23 cellular contexts compared by ENCODE assay signal in the genomic region with DNA sequence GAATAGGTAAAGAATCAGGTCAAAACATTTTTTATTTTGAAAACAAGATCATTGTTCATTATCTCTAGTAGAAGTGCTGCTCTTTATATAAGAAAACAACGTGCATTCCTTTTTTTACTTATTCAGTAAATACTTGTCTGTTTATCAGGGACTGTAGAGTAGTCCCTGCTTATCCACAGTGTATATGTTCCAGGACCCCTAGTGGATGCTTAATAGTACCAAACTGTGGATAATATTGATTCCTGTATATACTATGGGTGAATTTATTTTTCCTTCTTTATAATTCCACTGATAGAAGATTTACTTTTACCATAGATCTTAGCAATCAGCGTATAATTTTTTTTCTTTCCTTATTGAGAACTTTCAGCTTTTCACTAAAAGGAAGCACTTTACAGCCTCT. TPM values are rescaled to one million over a fixed set of nuclear protein-coding genes. Genes with fewer than 3 reads are reported as not detected.
DNase-seq lines count a peak whose midpoint lies in the region; ATAC-seq and TF ChIP-seq lines count a peak whose summit lies in the region.
"Had no signal": no experiment of that assay in that cellular context is flagged by ENCODE, and none has a peak within 500 bp of the region (broad histone marks: within the 10 kb centered on the region; RNA-seq: fewer than 3 reads in every experiment).

No MANE protein-coding gene starts in this region.

- DNase-seq in BE2C (no peak), HCT116 (ENCODE audit: low read depth, low spot score) (no peak), SK-N-SH (no peak), fibroblast of the aortic adventitia (ENCODE audit: low read depth) (no peak), psoas muscle (no peak)
- DNase-seq in stimulated activated CD4-positive, alpha-beta T cell treated with anti-CD3 and anti-CD28 coated beads, Interleukin-2, amount 100 ng/mL, for 24 hours = no peak
- DNase-seq: activated T-cell treated with anti-CD3 and anti-CD28 coated beads, Interleukin-2, amount 50 U/mL, for 48 hours; colonic mucosa; DMS 273 treated with DMSO at 0.1 percent for 48 hours; hypothalamus; KG1; kidney; NCI-H1092; NCI-H2029 treated with DMSO at 0.1 percent for 48 hours; OCI-M1; SJCRH30; stimulated activated naive CD4-positive, alpha-beta T cell; thyroid gland had no signal

- H3K9ac ChIP-seq in HCT116 (ENCODE audit: low read length) = no peak overlapping the region
- no peak overlapping the region for H3K9ac ChIP-seq in SK-N-SH
- H3K9ac ChIP-seq: BLaER1 had no signal

- no peak for TF ChIP-seq EP300 in SK-N-SH (IDR thresholded peaks at IDR 0.05; ENCODE audit: borderline replicate concordance in 1 of 2, low read depth in 1 of 2, low read length in 1 of 2)

- H3K36me3 ChIP-seq in BE2C (peaks cover 86% of the 10 kb centered on the region), HCT116 (ENCODE audit: control insufficient read depth in 1 of 2, insufficient read depth in 2 of 2, low read length in 2 of 2) (peaks cover 49 to 55% of the 10 kb centered on the region in 2 experiments), SK-N-SH (replicated peaks in 1 of 2; ENCODE audit: control insufficient read depth in 1 of 2, insufficient read depth in 2 of 2, low read length in 1 of 2) (peaks cover 71 to 80% of the 10 kb centered on the region in 2 experiments), psoas muscle (ENCODE audit: insufficient read depth in 1 of 2, low read depth in 1 of 2) (peaks cover 18 to 88% of the 10 kb centered on the region in 2 donors)

- POLR2A ChIA-PET in HCT116 (lab: Charles Lee) = no interaction called here
- POLR2A ChIA-PET in SK-N-SH (lab: Yijun Ruan, JAX) = no interaction called here

- H3K27ac ChIP-seq in HCT116 (ENCODE audit: low read depth, low read length) (no peak overlapping the region), SK-N-SH (ENCODE audit: low read depth in 2 of 2, low read length in 1 of 2) (no peak overlapping the region), psoas muscle (no peak overlapping the region)
- H3K27ac ChIP-seq: BLaER1, colonic mucosa, SJCRH30, thyroid gland had no signal

- H3K27me3 ChIP-seq in BE2C (no peaks in the 10 kb centered on the region), HCT116 (ENCODE audit: insufficient read depth, low read length) (no peaks in the 10 kb centered on the region), SK-N-SH (ENCODE audit: insufficient read depth) (no peaks in the 10 kb centered on the region), psoas muscle (ENCODE audit: insufficient read depth in 3 of 3, low read length in 2 of 3) (no peaks in the 10 kb centered on the region)
- H3K27me3 ChIP-seq: BLaER1, colonic mucosa, SJCRH30, thyroid gland had no signal

- H3K9me2 ChIP-seq in HCT116 (ENCODE audit: insufficient read depth) (no peaks in the 10 kb centered on the region), SK-N-SH (no peaks in the 10 kb centered on the region)

- no peaks in the 10 kb centered on the region for H3F3A ChIP-seq in SK-N-SH (replicated peaks; ENCODE audit: insufficient read depth)

- H3K4me2 ChIP-seq in HCT116 (ENCODE audit: low read length) (no peak overlapping the region), SK-N-SH (no peak overlapping the region)
- H3K4me2 ChIP-seq: BLaER1 had no signal

- no TSS peak for BruUV-seq in HCT116 (replicated peaks; lab: Mats Ljungman, UMichigan)

- H3K4me1 ChIP-seq in BE2C = no peaks in the 10 kb centered on the region
- H3K4me1 ChIP-seq in HCT116 (ENCODE audit: control insufficient read depth in 1 of 2, insufficient read depth in 2 of 2, low read length in 2 of 2) = no peaks in the 10 kb centered on the region
- H3K4me1 ChIP-seq in SK-N-SH (ENCODE audit: control insufficient read depth in 1 of 2, insufficient read depth in 2 of 2, low read depth in 1 of 2, low read length in 1 of 2) = no peaks in the 10 kb centered on the region
- H3K4me1 ChIP-seq in psoas muscle = no peaks in the 10 kb centered on the region
- H3K4me1 ChIP-seq: BLaER1, colonic mucosa, SJCRH30, thyroid gland had no signal

- ATAC-seq in HCT116 (peak; percentile 82), psoas muscle (no peak), HG02840 (IDR thresholded peaks at IDR 0.05; ENCODE audit: low FRiP score, unreplicated experiment) (no peak)
- ATAC-seq: activated naive CD4-positive, alpha-beta T cell treated with anti-CD3 and anti-CD28 coated beads, Interleukin-2, amount 50 U/mL, for 72 hours; sciatic nerve had no signal

- TF ChIP-seq CTCF in BE2C (IDR thresholded peaks at IDR 0.05; ENCODE audit: low read depth, low read length) = 0 out of 2 replicates have a peak, but pooled peaks have one; percentile 25
- TF ChIP-seq CTCF in HCT116 (IDR thresholded peaks at IDR 0.05 in 2 of 3, conservative IDR thresholded peaks at IDR 0.05 in 1 of 3; ENCODE audit: borderline replicate concordance in 1 of 3, insufficient read depth in 1 of 3, low read depth in 2 of 3, low read length in 2 of 3) = peak in 2 of 3 experiments; percentile 16 to 39; a peak in 3 of 6 replicates
- TF ChIP-seq CTCF in SK-N-SH (IDR thresholded peaks at IDR 0.05) = peak; percentile 30
- peak; percentile 4 for TF ChIP-seq CTCF in fibroblast of the aortic adventitia (IDR thresholded peaks at IDR 0.05; ENCODE audit: insufficient read depth, low read length)
- TF ChIP-seq CTCF in psoas muscle (IDR thresholded peaks at IDR 0.05) = no peak

- TF ChIP-seq POLR2A in HCT116 (IDR thresholded peaks at IDR 0.05; ENCODE audit: borderline replicate concordance, extremely low read depth, insufficient read depth, insufficient read length) = no peak

- H3K4me3 ChIP-seq in BE2C (ENCODE audit: low read depth, low read length) = no peak overlapping the region
- H3K4me3 ChIP-seq in HCT116 (replicated peaks in 1 of 2; ENCODE audit: low read depth in 1 of 2, low read length in 2 of 2) = no peak overlapping the region
- H3K4me3 ChIP-seq in SK-N-SH (ENCODE audit: low read depth in 2 of 2, low read length in 1 of 2) = no peak overlapping the region
- no peak overlapping the region for H3K4me3 ChIP-seq in fibroblast of the aortic adventitia (ENCODE audit: low read depth, low read length)
- no peak overlapping the region for H3K4me3 ChIP-seq in psoas muscle
- H3K4me3 ChIP-seq: BLaER1, colonic mucosa, lung, SJCRH30, thyroid gland had no signal

- H3K9me3 ChIP-seq in BE2C (no peaks in the 10 kb centered on the region), HCT116 (ENCODE audit: control insufficient read depth in 1 of 2, insufficient read depth in 1 of 2, low read depth in 1 of 2, low read length in 2 of 2) (no peaks in the 10 kb centered on the region), SK-N-SH (no peaks in the 10 kb centered on the region), psoas muscle (no peaks in the 10 kb centered on the region)
- H3K9me3 ChIP-seq: BLaER1, colonic mucosa, SJCRH30, thyroid gland had no signal

- H2AFZ ChIP-seq in HCT116 (ENCODE audit: low read depth, low read length, poor library complexity, severe bottlenecking) = no peak overlapping the region
- H2AFZ ChIP-seq in SK-N-SH (ENCODE audit: low read depth) = no peak overlapping the region

- CTCF ChIA-PET in HCT116 (lab: Charles Lee) (no interaction called here), SK-N-SH (lab: Yijun Ruan, JAX) (interaction anchor here (0.9 kb wide), 1 partner anchor 33 kb away, joined by 3 read pairs; no protein-coding TSS in a partner anchor)

- no peaks in the 10 kb centered on the region for H4K20me1 ChIP-seq in HCT116 (ENCODE audit: insufficient read depth)
- H4K20me1 ChIP-seq in SK-N-SH (ENCODE audit: insufficient read depth) = no peaks in the 10 kb centered on the region
- H4K20me1 ChIP-seq: BLaER1 had no signal

- TF ChIP-seq RAD21 in HCT116 (IDR thresholded peaks at IDR 0.05; ENCODE audit: low read depth) (no peak), SK-N-SH (IDR thresholded peaks at IDR 0.05; ENCODE audit: low read length) (no peak)

- intact Hi-C loops in HCT116 (cut with micrococcal nuclease) (no loop called here), psoas muscle (cut with DNase I) (no loop called here)

- RAD21 ChIA-PET in HCT116 (lab: Charles Lee; ENCODE audit: low non-redundant PET in 1 of 2, low total read pairs in 2 of 2, uncharacterized antibody in 2 of 2, unreplicated experiment in 2 of 2) = no interaction called here

- 0 out of 2 replicates have a peak, but pooled peaks cover 3% of the 10 kb centered on the region for H3K79me2 ChIP-seq in HCT116 (ENCODE audit: insufficient read depth, low read length)
- H3K79me2 ChIP-seq in SK-N-SH (ENCODE audit: insufficient read depth) = no peaks in the 10 kb centered on the region; the same call in 1 of the 2 replicates

- WGBS in SK-N-SH (ENCODE audit: low lambda C conversion rate) = 96% methylated on average over 2 of the region's 2 CpGs
- WGBS in psoas muscle, 3 donors = 93 to 96% (median 94%) methylated on average over 2 of the region's 2 CpGs

TF ChIP-seq in HCT116, 20 proteins besides CTCF, POLR2A, EP300 and RAD21 (continues in another document):
- TF ChIP-seq EZH2phosphoT487 (IDR thresholded peaks at IDR 0.05; ENCODE audit: borderline replicate concordance) = no peak

TF ChIP-seq in SK-N-SH, 30 proteins besides CTCF, POLR2A, EP300 and RAD21 (continues in another document):
- no peak for TF ChIP-seq EZH2phosphoT487 (IDR thresholded peaks at IDR 0.05; ENCODE audit: borderline replicate concordance, low read depth)

RNA-seq across cellular contexts. Expression of a gene that starts 32.6 kb away (rescaled TPM):
- polyA plus RNA-seq in BE2C (2012; ENCODE audit: insufficient read depth, insufficient read length, low read depth) = 6.7 TPM
- total RNA-seq in HCT116 (2021; ENCODE audit: unreplicated experiment) = 17.7 TPM
- polyA plus RNA-seq in HCT116 (2012) = 4.9 and 7.0 TPM in 2 replicates
- 4.3 and 6.0 TPM in 2 replicates for polyA plus RNA-seq in SK-N-SH (2012; rRNA removed)
- polyA plus RNA-seq in SK-N-SH (2012; cell fraction: cytosol; rRNA removed) = 5.4 TPM in 2 replicates
- 6.6 and 13.9 TPM in 2 replicates for polyA plus RNA-seq in SK-N-SH (2012; cell fraction: nucleus; rRNA removed)
- 13.7 and 33.3 TPM in 2 replicates for total RNA-seq in fibroblast of the aortic adventitia (ENCODE audit: low replicate concordance)
- total RNA-seq in psoas muscle = 1 to 10 TPM; 3.8 to 5.1 (median 4.8) TPM
- 1 to 10 TPM; 3.1 to 6.3 (median 4.1) TPM for polyA plus RNA-seq in psoas muscle

RNA-seq across cellular contexts. Expression of a gene that starts 47.2 kb away (rescaled TPM):
- 83.7 TPM for polyA plus RNA-seq in BE2C (2012; ENCODE audit: insufficient read depth, insufficient read length, low read depth)
- total RNA-seq in HCT116 (2021; ENCODE audit: unreplicated experiment) = 267 TPM
- 45.5 and 66.1 TPM in 2 replicates for polyA plus RNA-seq in HCT116 (2012)
- 56.7 and 76.9 TPM in 2 replicates for polyA plus RNA-seq in SK-N-SH (2012; rRNA removed)
- 56.1 and 91.9 TPM in 2 replicates for polyA plus RNA-seq in SK-N-SH (2012; cell fraction: cytosol; rRNA removed)
- polyA plus RNA-seq in SK-N-SH (2012; cell fraction: nucleus; rRNA removed) = 97.7 and 213 TPM in 2 replicates
- total RNA-seq in fibroblast of the aortic adventitia (ENCODE audit: low replicate concordance) = 160 and 233 TPM in 2 replicates
- 10 to 100 TPM; 53.7 to 84.7 (median 79.2) TPM for total RNA-seq in psoas muscle
- polyA plus RNA-seq in psoas muscle = 100 to 1,000 TPM; 100 to 151 (median 111) TPM

RNA-seq across cellular contexts. Expression of a gene that starts 47.4 kb away (rescaled TPM):
- 27.2 TPM for polyA plus RNA-seq in BE2C (2012; ENCODE audit: insufficient read depth, insufficient read length, low read depth)
- total RNA-seq in HCT116 (2021; ENCODE audit: unreplicated experiment) (26.1 TPM), fibroblast of the aortic adventitia (ENCODE audit: low replicate concordance) (30.6 and 44.0 TPM in 2 replicates), psoas muscle (10 to 100 TPM; 20.6 to 37.0 (median 27.4) TPM)
- 8.8 and 9.9 TPM in 2 replicates for polyA plus RNA-seq in HCT116 (2012)
- polyA plus RNA-seq in SK-N-SH (2012; rRNA removed) (7.7 and 12.4 TPM in 2 replicates), psoas muscle (10 to 100 TPM; 17.6 to 60.6 (median 25.6) TPM)
- 11.9 and 15.0 TPM in 2 replicates for polyA plus RNA-seq in SK-N-SH (2012; cell fraction: cytosol; rRNA removed)
- polyA plus RNA-seq in SK-N-SH (2012; cell fraction: nucleus; rRNA removed) = 7.8 and 14.5 TPM in 2 replicates
